8 cellular contexts compared by ENCODE assay signal in genomic region chr5:6378128-6379023, GRCh38. TPM values are rescaled to one million over a fixed set of nuclear protein-coding genes. Genes with fewer than 3 reads are reported as not detected.
A peak's percentile ranks its signal among the peaks of the same experiment; 100 is the strongest.
DNase-seq lines count a peak whose midpoint lies in the region; ATAC-seq and TF ChIP-seq lines count a peak whose summit lies in the region.

MED10 (minus strand) TSS chr5:6378547; CDS start chr5:6378483, 64 bp downstream.

- DNase-seq in NCI-H1930 (lab: John Stamatoyannopoulos, UW) (peak; percentile 97), ascending aorta (ENCODE audit: low spot score in 2 of 2) (peak; percentile 79 to 97), hepatic stellate cell (ENCODE audit: low spot score) (peak; percentile 94), renal cortical epithelial cell (ENCODE audit: low read depth) (peak; percentile 80), cortex of kidney (lab: John Stamatoyannopoulos, UW) (no peak)
- DNase-seq in T-helper 2 cell treated with Interferon-gamma antibody and Interleukin-4, amounts not matched to agents 5 μg/mL and 100 μg/mL, for 36 hours (ENCODE audit: low spot score) = peak; percentile 92

- H3K4me1 Mint-ChIP-seq in T-helper 2 cell treated with Interferon-gamma antibody and Interleukin-4, amounts not matched to agents 5 μg/mL and 100 μg/mL, for 36 hours (ENCODE audit: low read depth) = peaks cover 31% of the 10 kb centered on the region

- TF ChIP-seq CTCF in ascending aorta (IDR thresholded peaks at IDR 0.05) = no peak

- peak within 1 kb of the TSS; percentile 95 for H3K4me3 Mint-ChIP-seq in T-helper 2 cell treated with Interferon-gamma antibody and Interleukin-4, amounts not matched to agents 5 μg/mL and 100 μg/mL, for 36 hours

- peaks cover 18 to 33% of the 10 kb centered on the region in 2 donors for H3K36me3 ChIP-seq in ascending aorta

- H3K27ac Mint-ChIP-seq in T-helper 2 cell treated with Interferon-gamma antibody and Interleukin-4, amounts not matched to agents 5 μg/mL and 100 μg/mL, for 36 hours = peak within 1 kb of the TSS; percentile 96

- H3K27ac ChIP-seq in ascending aorta = peak within 1 kb of the TSS; percentile 84 to 95

- no peaks in the 10 kb centered on the region for H3K27me3 ChIP-seq in ascending aorta

- peaks cover under 1% of the 10 kb centered on the region for H3K27me3 Mint-ChIP-seq in T-helper 2 cell treated with Interferon-gamma antibody and Interleukin-4, amounts not matched to agents 5 μg/mL and 100 μg/mL, for 36 hours (ENCODE audit: low read depth)

- peak within 1 kb of the TSS; percentile 80 to 86 for H3K4me3 ChIP-seq in ascending aorta

- ATAC-seq in GM18502 (IDR thresholded peaks at IDR 0.05; ENCODE audit: poor library complexity, unreplicated experiment) (peak; percentile 98), HG02970 (IDR thresholded peaks at IDR 0.05; ENCODE audit: low FRiP score, unreplicated experiment) (peak; percentile 98)

- intact Hi-C loops in ascending aorta (cut with DNase I) = loop anchor here (1.0 to 10.0 kb wide), 9 partner anchors 70 to 956 kb away; partner anchors contain the start of genes ICE1, NSUN2, SRD5A1 and TENT4A

- no peaks in the 10 kb centered on the region for H3K9me3 ChIP-seq in ascending aorta

- peaks cover 45% of the 10 kb centered on the region for H3K36me3 Mint-ChIP-seq in T-helper 2 cell treated with Interferon-gamma antibody and Interleukin-4, amounts not matched to agents 5 μg/mL and 100 μg/mL, for 36 hours (ENCODE audit: low read depth)

- H3K4me1 ChIP-seq in ascending aorta = peaks cover 4 to 12% of the 10 kb centered on the region in 2 donors

- H3K9me3 Mint-ChIP-seq in T-helper 2 cell treated with Interferon-gamma antibody and Interleukin-4, amounts not matched to agents 5 μg/mL and 100 μg/mL, for 36 hours = no peaks in the 10 kb centered on the region

RNA-seq across cellular contexts. Expression of gene MED10, which starts in this region (rescaled TPM):
- total RNA-seq in ascending aorta (2.9 TPM), renal cortical epithelial cell (7.3 and 12.9 TPM in 2 replicates)
